In the genomic region with DNA sequence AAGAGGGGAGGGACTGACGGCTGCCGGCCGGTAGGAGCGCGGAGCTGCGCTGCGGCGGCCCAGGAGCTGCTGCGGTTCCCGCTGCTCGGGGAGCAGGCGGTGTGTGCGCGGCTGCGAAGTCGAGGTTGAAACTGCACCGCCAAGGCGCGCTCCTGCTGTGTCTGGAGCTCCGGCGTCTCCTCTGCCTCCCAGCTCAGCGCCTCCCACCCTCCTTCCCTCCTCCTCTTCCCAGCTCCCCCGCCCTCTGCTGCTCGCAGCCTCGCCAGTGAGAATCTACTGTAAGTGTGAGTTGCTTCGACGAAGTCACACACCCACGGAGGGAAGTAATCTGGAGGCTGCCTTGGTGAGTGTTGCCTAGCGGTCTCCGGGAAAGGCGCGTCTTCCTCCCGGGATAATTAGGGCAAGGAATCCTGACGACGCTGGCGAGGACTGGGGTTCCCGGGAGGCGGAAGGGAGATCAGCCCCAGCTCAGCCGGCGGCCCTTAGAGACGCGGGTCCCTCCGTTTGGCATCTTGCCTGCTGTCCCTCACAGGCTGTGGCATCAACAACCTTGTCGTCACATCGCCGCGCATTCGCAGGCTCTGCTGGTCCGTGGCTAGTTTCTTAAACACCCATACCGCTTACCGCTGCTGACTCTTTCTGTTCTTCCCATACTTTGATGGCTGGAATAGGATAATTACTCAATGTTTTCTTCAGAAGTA, we compare ENCODE assay signal across 8 cellular contexts. TPM values are rescaled to one million over a fixed set of nuclear protein-coding genes. Genes with fewer than 3 reads are reported as not detected.
A peak's percentile ranks its signal among the peaks of the same experiment; 100 is the strongest.
DNase-seq lines count a peak whose midpoint lies in the region; ATAC-seq and TF ChIP-seq lines count a peak whose summit lies in the region.

A gene (minus strand): TSS at position 159 of the 701 bp plus-strand sequence. CDS start 747 bp downstream, outside the sequence.

- H3K36me3 ChIP-seq in ascending aorta, result no peaks in the 10 kb centered on the region

- H3K27me3 ChIP-seq in ascending aorta, result no peaks in the 10 kb centered on the region

- no peak for ATAC-seq in activated CD8-positive, alpha-beta memory T cell treated with anti-CD3 and anti-CD28 coated beads, Interleukin-2, amount 10 ng/mL, durations not matched to agents 7 days and 5 days
- ATAC-seq in left ventricle myocardium superior (peak; percentile 95), GM19035 (IDR thresholded peaks at IDR 0.05; ENCODE audit: unreplicated experiment) (no peak)

- peaks cover 3 to 15% of the 10 kb centered on the region in 2 donors for H3K4me1 ChIP-seq in ascending aorta

- H3K27me3 Mint-ChIP-seq in activated CD8-positive, alpha-beta memory T cell treated with anti-CD3 and anti-CD28 coated beads, Interleukin-2, amount 10 ng/mL, durations not matched to agents 7 days and 5 days, result peaks cover 37% of the 10 kb centered on the region

- peaks cover 4% of the 10 kb centered on the region for H3K4me1 Mint-ChIP-seq in activated CD8-positive, alpha-beta memory T cell treated with anti-CD3 and anti-CD28 coated beads, Interleukin-2, amount 10 ng/mL, durations not matched to agents 7 days and 5 days

- H3K9me3 Mint-ChIP-seq in activated CD8-positive, alpha-beta memory T cell treated with anti-CD3 and anti-CD28 coated beads, Interleukin-2, amount 10 ng/mL, durations not matched to agents 7 days and 5 days (ENCODE audit: low read depth), result peaks cover 3% of the 10 kb centered on the region

- no peak for TF ChIP-seq CTCF in ascending aorta (IDR thresholded peaks at IDR 0.05)

- peaks cover 9% of the 10 kb centered on the region for H3K36me3 Mint-ChIP-seq in activated CD8-positive, alpha-beta memory T cell treated with anti-CD3 and anti-CD28 coated beads, Interleukin-2, amount 10 ng/mL, durations not matched to agents 7 days and 5 days

- peak within 1 kb of the TSS; percentile 48 to 63 for H3K4me3 ChIP-seq in ascending aorta

- intact Hi-C loops in ascending aorta (cut with DNase I) (no loop called here), left ventricle myocardium superior (cut with micrococcal nuclease) (no loop called here)

- CTCF ChIA-PET in activated CD8-positive, alpha-beta memory T cell treated with anti-CD3 and anti-CD28 coated beads, Interleukin-2, amount 10 ng/mL, durations not matched to agents 7 days and 5 days (lab: Charles Lee), result no interaction called here

- no peak within 1 kb of the TSS for H3K4me3 Mint-ChIP-seq in activated CD8-positive, alpha-beta memory T cell treated with anti-CD3 and anti-CD28 coated beads, Interleukin-2, amount 10 ng/mL, durations not matched to agents 7 days and 5 days

- H3K27ac ChIP-seq in ascending aorta, result no peak within 1 kb of the TSS

- no peak for DNase-seq in activated CD8-positive, alpha-beta memory T cell treated with anti-CD3 and anti-CD28 coated beads, Interleukin-2, amount 10 ng/mL, durations not matched to agents 7 days and 5 days
- no peak for DNase-seq in activated CD8-positive, alpha-beta memory T cell treated with anti-CD3 and anti-CD28 coated beads, Interleukin-2, amount 50 U/mL, for 48 hours
- DNase-seq in NCI-H2171 (lab: John Stamatoyannopoulos, UW) (peak; percentile 81), ascending aorta (ENCODE audit: low spot score in 2 of 2) (peak in 1 of 2 donors; percentile 68), left ventricle myocardium superior (peak; percentile 80), pons (ENCODE audit: low spot score) (peak; percentile 46), NOMO-1 treated with dmso at 0.1 percent for 144 hours (lab: John Stamatoyannopoulos, UW; ENCODE audit: unreplicated experiment) (no peak)

- H3K9me3 ChIP-seq in ascending aorta, result no peaks in the 10 kb centered on the region

- peak within 1 kb of the TSS; percentile 59 for H3K27ac Mint-ChIP-seq in activated CD8-positive, alpha-beta memory T cell treated with anti-CD3 and anti-CD28 coated beads, Interleukin-2, amount 10 ng/mL, durations not matched to agents 7 days and 5 days

RNA-seq across cellular contexts. Expression of the gene that starts here (rescaled TPM):
- total RNA-seq in activated CD8-positive, alpha-beta memory T cell treated with anti-CD3 and anti-CD28 coated beads, Interleukin-2, amount 10 ng/mL, durations not matched to agents 7 days and 5 days, result not detected
- total RNA-seq in ascending aorta (not detected), left ventricle myocardium superior (0.17 TPM)

Comparison
In these comparisons a context has a peak if more than half of its experiments do, and no peak if none do; other contexts are left out.
1. Peak in DNase-seq and ATAC-seq in left ventricle myocardium superior; RNA of the gene not detected or under 1 TPM.
2. DNase-seq: peak in NCI-H2171 (single experiment) and pons (single experiment); none in activated CD8-positive, alpha-beta memory T cell treated with anti-CD3 and anti-CD28 coated beads, Interleukin-2, amount 10 ng/mL, durations not matched to agents 7 days and 5 days (single experiment), activated CD8-positive, alpha-beta memory T cell treated with anti-CD3 and anti-CD28 coated beads, Interleukin-2, amount 50 U/mL, for 48 hours (single experiment) and NOMO-1 treated with dmso at 0.1 percent for 144 hours (single experiment).